In the genomic region with DNA sequence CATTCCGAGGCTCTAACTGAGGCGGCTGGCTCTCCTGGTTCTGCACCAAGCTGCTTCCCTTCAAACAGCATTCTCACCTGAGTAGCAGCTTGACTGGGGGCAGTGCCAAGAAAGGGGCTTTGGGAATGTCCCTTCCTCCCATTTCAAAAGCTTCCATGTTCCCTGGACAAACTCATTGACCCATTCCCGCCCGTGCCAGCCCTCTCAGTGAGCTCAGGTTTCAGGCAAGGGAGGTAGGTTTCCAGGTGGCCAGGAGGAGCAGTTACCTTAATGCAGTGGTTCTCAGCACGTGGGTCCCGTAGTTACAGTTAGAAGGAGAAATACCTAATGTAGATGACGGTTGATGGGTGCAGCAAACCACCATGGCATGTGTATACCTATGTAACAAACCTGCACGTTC, we compare ENCODE assay signal across 14 cellular contexts.
"Had no signal": no experiment of that assay in that cellular context is flagged by ENCODE, and none has a peak within 500 bp of the region (broad histone marks: within the 10 kb centered on the region; RNA-seq: fewer than 3 reads in every experiment).

No MANE protein-coding gene starts in this region.

- H3K27me3 ChIP-seq: right lobe of liver, tibial artery had no signal

- H3K27ac ChIP-seq: lower lobe of right lung, prostate gland, right lobe of liver, tibial artery had no signal

- H3K4me3 ChIP-seq: lower lobe of right lung, mucosa of descending colon, prostate gland, right lobe of liver, tibial artery had no signal

- H3K36me3 ChIP-seq: lower lobe of right lung, prostate gland, right lobe of liver, tibial artery had no signal

- H3K4me1 ChIP-seq: lower lobe of right lung, prostate gland, right lobe of liver, tibial artery had no signal

- DNase-seq: activated CD4-positive, alpha-beta T cell treated with anti-CD3 and anti-CD28 coated beads for 1 hour; activated CD4-positive, alpha-beta T cell treated with anti-CD3 and anti-CD28 coated beads, Interleukin-2, amount 50 U/mL, for 48 hours; activated gamma-delta T cell treated with Interleukin-2 at 50 U/mL for 16 hours; activated naive CD8-positive, alpha-beta T cell treated with anti-CD3 and anti-CD28 coated beads, Interleukin-2, amount 10 ng/mL, durations not matched to agents 7 days and 5 days; activated T-cell treated with anti-CD3 and anti-CD28 coated beads, Interleukin-2, amount 50 U/mL, for 72 hours; anterior cingulate cortex; immature natural killer cell; lower lobe of right lung; mucosa of descending colon; naive thymus-derived CD8-positive, alpha-beta T cell; occipital lobe; right lobe of liver; tibial artery had no signal

- H3K9me3 ChIP-seq: lower lobe of right lung, mucosa of descending colon, prostate gland, right lobe of liver, tibial artery had no signal
